ENCODE assay signal across 17 cellular contexts in the genomic region with DNA sequence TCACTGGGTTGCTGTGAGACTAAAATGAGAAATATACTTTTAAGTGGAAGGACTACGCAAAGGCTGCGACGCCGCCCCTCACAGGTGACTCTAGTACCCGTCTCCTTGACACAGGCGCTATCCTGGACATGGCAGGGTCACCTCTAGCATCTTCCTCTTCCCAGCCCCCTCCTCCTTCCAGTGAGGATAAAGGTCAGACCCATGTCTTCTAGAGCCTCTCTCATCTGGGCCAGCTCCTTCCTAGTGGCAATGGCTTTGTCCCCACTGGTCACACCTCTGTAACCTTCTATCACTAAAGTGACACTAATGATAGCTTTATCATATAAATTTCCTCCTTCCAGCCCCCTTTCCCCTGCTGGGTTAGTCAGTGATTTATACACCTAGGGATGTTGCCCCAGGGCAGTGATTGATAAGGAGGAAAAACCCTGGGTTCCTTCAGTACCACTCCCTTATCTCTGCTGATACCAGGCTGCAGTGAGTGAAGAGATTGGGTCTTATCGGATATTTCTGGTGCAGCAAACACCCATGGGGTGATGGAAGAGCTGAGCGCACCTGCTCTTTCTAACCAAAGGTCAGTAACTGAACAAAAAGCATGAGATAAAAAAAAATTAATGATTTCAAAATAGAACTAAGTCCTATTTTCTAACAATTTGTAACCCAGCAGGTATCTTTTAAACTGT.
"Had no signal": no experiment of that assay in that cellular context is flagged by ENCODE, and none has a peak within 500 bp of the region (broad histone marks: within the 10 kb centered on the region; RNA-seq: fewer than 3 reads in every experiment).

No MANE protein-coding gene starts in this region.

- H3K27ac ChIP-seq: epithelial cell of prostate, psoas muscle, thyroid gland had no signal

- ATAC-seq: left cardiac atrium, psoas muscle, right cardiac atrium had no signal

- H3K4me3 ChIP-seq: lung, psoas muscle, smooth muscle cell, thyroid gland had no signal

- H3K9me3 ChIP-seq: psoas muscle, thyroid gland had no signal

- H3K27me3 ChIP-seq: thyroid gland had no signal

- H3K4me2 ChIP-seq: smooth muscle cell had no signal

- DNase-seq: activated B cell treated with CpG ODN at 0.5 μM for 24 hours; activated CD4-positive, alpha-beta memory T cell treated with anti-CD3 and anti-CD28 coated beads for 36 hours; activated CD4-positive, alpha-beta T cell treated with anti-CD3 and anti-CD28 coated beads for 4 hours; activated gamma-delta T cell treated with Interleukin-2 at 50 U/mL for 16 hours; activated naive CD8-positive, alpha-beta T cell treated with anti-CD3 and anti-CD28 coated beads for 36 hours; activated T-cell treated with anti-CD3 and anti-CD28 coated beads for 4 hours; amniotic stem cell; foreskin fibroblast; left cardiac atrium; psoas muscle; right cardiac atrium; stimulated activated CD4-positive, alpha-beta T cell treated with anti-CD3 and anti-CD28 coated beads, Interleukin-4, amount 100 ng/mL, for 24 hours; stimulated activated naive CD4-positive, alpha-beta T cell; thyroid gland had no signal
